ENCODE assay signal across 16 cellular contexts in genomic region chr6:121748376-121748775, GRCh38.
A peak's percentile ranks its signal among the peaks of the same experiment; 100 is the strongest.
DNase-seq lines count a peak whose midpoint lies in the region; ATAC-seq, FAIRE-seq and TF ChIP-seq lines count a peak whose summit lies in the region.
"Had no signal": no experiment of that assay in that cellular context is flagged by ENCODE, and none has a peak within 500 bp of the region (broad histone marks: within the 10 kb centered on the region; RNA-seq: fewer than 3 reads in every experiment).

No MANE protein-coding gene starts in this region.

- peak; percentile 45 for DNase-seq in LHCN-M2 (ENCODE audit: low read depth)
- DNase-seq in bronchial epithelial cell (ENCODE audit: low read depth), result peak; percentile 77
- peak; percentile 71 for DNase-seq in iris pigment epithelial cell (ENCODE audit: low read depth)
- DNase-seq in stromal cell of bone marrow (ENCODE audit: low read depth), result peak; percentile 89
- no peak for DNase-seq in NCI-H128 (lab: John Stamatoyannopoulos, UW; ENCODE audit: unreplicated experiment)
- DNase-seq: activated CD4-positive, CD25-positive, alpha-beta regulatory T cell treated with anti-CD3 and anti-CD28 coated beads, Interleukin-2, amount 50 U/mL, for 72 hours; activated gamma-delta T cell treated with Interleukin-2 at 50 U/mL for 16 hours; CD8-positive, alpha-beta T cell; effector memory CD4-positive, alpha-beta T cell; glutamatergic neuron; NCI-H187 treated with DMSO at 0.1 percent for 48 hours; NCI-H748 treated with DMSO at 0.1 percent for 48 hours; psoas muscle; RPMI8226 had no signal

- no peak for FAIRE-seq in bronchial epithelial cell (lab: Jason Lieb, UNC)

- ATAC-seq in HG03139 (IDR thresholded peaks at IDR 0.05; ENCODE audit: unreplicated experiment) (no peak), GM21528 (IDR thresholded peaks at IDR 0.05; ENCODE audit: low FRiP score, unreplicated experiment) (no peak)
- ATAC-seq: CD8-positive, alpha-beta T cell; psoas muscle had no signal

- no peaks in the 10 kb centered on the region for H3K27me3 ChIP-seq in bronchial epithelial cell (ENCODE audit: control insufficient read depth, insufficient read depth, low read length)

- no peak for TF ChIP-seq CTCF in bronchial epithelial cell (IDR thresholded peaks at IDR 0.05; ENCODE audit: insufficient read depth, low read length, severe bottlenecking)

- no peak overlapping the region for H3K4me3 ChIP-seq in bronchial epithelial cell (ENCODE audit: low read depth, low read length)
- H3K4me3 ChIP-seq: psoas muscle had no signal

- no peaks in the 10 kb centered on the region for H3K36me3 ChIP-seq in bronchial epithelial cell (ENCODE audit: control insufficient read depth, insufficient read depth, low read length)
